17 cellular contexts compared by ENCODE assay signal in genomic region chr3:183826854-183827253, GRCh38. TPM values are rescaled to one million over a fixed set of nuclear protein-coding genes. Genes with fewer than 3 reads are reported as not detected.
DNase-seq lines count a peak whose midpoint lies in the region; ATAC-seq and TF ChIP-seq lines count a peak whose summit lies in the region.
"Had no signal": no experiment of that assay in that cellular context is flagged by ENCODE, and none has a peak within 500 bp of the region (broad histone marks: within the 10 kb centered on the region; RNA-seq: fewer than 3 reads in every experiment).

No MANE protein-coding gene starts in this region.

- H3K27ac Mint-ChIP-seq in nephron = no peak overlapping the region
- H3K27ac Mint-ChIP-seq: activated B cell treated with CpG ODN at 0.5 μM for 24 hours, nephron progenitor cell had no signal

- DNase-seq in cardiac septum (ENCODE audit: low spot score) (peak; percentile 12), heart right ventricle (no peak), caudate nucleus (lab: John Stamatoyannopoulos, UW) (no peak), DMS 273 (lab: John Stamatoyannopoulos, UW; ENCODE audit: unreplicated experiment) (no peak)
- DNase-seq: activated B cell treated with CpG ODN at 0.5 μM for 24 hours; activated naive CD4-positive, alpha-beta T cell; esophagus squamous epithelium; MG63; nephron progenitor cell; stomach had no signal

- peak overlapping the region; percentile 1 to 30 (median 11) for H3K4me3 Mint-ChIP-seq in nephron
- H3K4me3 Mint-ChIP-seq: dendritic cell treated with granulocyte-macrophage colony-stimulating factor and Interleukin-4, amounts not matched to agents 40 ng/mL and 50 ng/mL, for 4 days had no signal

- TF ChIP-seq CTCF in heart right ventricle (IDR thresholded peaks at IDR 0.05) = no peak
- no peak for TF ChIP-seq CTCF in nephron (IDR thresholded peaks at IDR 0.05; ENCODE audit: unreplicated experiment in 3 of 3)

- H3K4me3 ChIP-seq in heart right ventricle = no peak overlapping the region
- H3K4me3 ChIP-seq: esophagus squamous epithelium, MG63, right atrium auricular region, stomach, vagina had no signal

- peaks cover 32% of the 10 kb centered on the region for H3K36me3 Mint-ChIP-seq in nephron (ENCODE audit: low read depth)

- H3K36me3 ChIP-seq in heart right ventricle = peaks cover 0 to 42% (median 1%) of the 10 kb centered on the region in 9 donors

- H3K27me3 ChIP-seq in heart right ventricle = peaks cover 0 to 10% (median 0%) of the 10 kb centered on the region in 7 donors
- H3K27me3 ChIP-seq: esophagus squamous epithelium, MG63, right atrium auricular region, stomach, vagina had no signal

- H3K4me1 ChIP-seq in heart right ventricle = peaks cover 7 to 32% (median 16%) of the 10 kb centered on the region in 9 donors

- H3K27me3 Mint-ChIP-seq in nephron (ENCODE audit: low read depth) = peaks cover 14% of the 10 kb centered on the region
- H3K27me3 Mint-ChIP-seq: activated B cell treated with CpG ODN at 0.5 μM for 24 hours had no signal

- 94 to 97% methylated on average over 5 of the region's 5 CpGs for WGBS in heart right ventricle, 2 donors

- H3K27ac ChIP-seq in heart right ventricle (peak overlapping the region in 1 of 10 donors; percentile 65), caudate nucleus (ENCODE audit: low read depth, low read length) (peak overlapping the region; percentile 86)
- H3K27ac ChIP-seq: right atrium auricular region, stomach, vagina had no signal

- intact Hi-C loops in cardiac septum (cut with DNase I) = no loop called here
- intact Hi-C loops in heart right ventricle (cut with DNase I) = no loop called here

- H3K4me1 Mint-ChIP-seq in nephron = peaks cover 24% of the 10 kb centered on the region

- H3K9me3 Mint-ChIP-seq in nephron = no peaks in the 10 kb centered on the region
- H3K9me3 Mint-ChIP-seq: activated B cell treated with CpG ODN at 0.5 μM for 24 hours; dendritic cell treated with granulocyte-macrophage colony-stimulating factor and Interleukin-4, amounts not matched to agents 40 ng/mL and 50 ng/mL, for 4 days; nephron progenitor cell had no signal

- H3K9me3 ChIP-seq in heart right ventricle = no peaks in the 10 kb centered on the region
- H3K9me3 ChIP-seq: esophagus squamous epithelium, MG63, right atrium auricular region, stomach, vagina had no signal

- ATAC-seq in heart right ventricle = no peak
- ATAC-seq in HG03139 (IDR thresholded peaks at IDR 0.05; ENCODE audit: unreplicated experiment) = no peak
- no peak for ATAC-seq in GM18502 (IDR thresholded peaks at IDR 0.05; ENCODE audit: poor library complexity, unreplicated experiment)
- ATAC-seq in HG02973 (IDR thresholded peaks at IDR 0.05; ENCODE audit: unreplicated experiment) = no peak

RNA-seq across cellular contexts. Expression of gene MAP6D1, which starts 1.5 kb away (rescaled TPM):
- total RNA-seq in cardiac septum (2.3 TPM), heart right ventricle (1 to 10 TPM in 9 of 10 donors, under 1 TPM in 1; 0.94 to 4.5 (median 2.5) TPM)
- polyA plus RNA-seq in heart right ventricle = 1 to 10 TPM in 1 of 2 donors, not detected in 1; 1.1 TPM
- total RNA-seq: vagina had no signal

RNA-seq across cellular contexts. Expression of gene PARL, which starts 57.8 kb away (rescaled TPM):
- total RNA-seq in cardiac septum = 57.2 TPM
- 10 to 100 TPM; 52.7 to 70.6 (median 60.7) TPM for total RNA-seq in heart right ventricle
- 100 to 1,000 TPM in 1 of 2 donors, 10 to 100 TPM in 1; 45.8 to 113 TPM for polyA plus RNA-seq in heart right ventricle
